Comparison of ENCODE assay signal across 24 cellular contexts in genomic region chr1:4877426-4877825, GRCh38.
"Had no signal": no experiment of that assay in that cellular context is flagged by ENCODE, and none has a peak within 500 bp of the region (broad histone marks: within the 10 kb centered on the region; RNA-seq: fewer than 3 reads in every experiment).

No MANE protein-coding gene starts in this region.

- DNase-seq: colonic mucosa; cortex of kidney; dermis blood vessel endothelial cell; dorsolateral prefrontal cortex; effector CD4-positive, alpha-beta T cell; effector CD8-positive, alpha-beta T cell; effector memory CD4-positive, alpha-beta T cell; effector memory CD8-positive, alpha-beta T cell; endodermal cell; erythroblast; esophagus squamous epithelium; foreskin fibroblast; foreskin keratinocyte; foreskin melanocyte; gastrocnemius medialis; glutamatergic neuron; heart left ventricle; heart right ventricle had no signal

- H3K4me1 ChIP-seq: colonic mucosa, foreskin keratinocyte, gastrocnemius medialis, heart left ventricle, heart right ventricle had no signal

- H3K27ac ChIP-seq: colonic mucosa, coronary artery, dorsolateral prefrontal cortex, epithelial cell of prostate, esophagus muscularis mucosa, esophagus squamous epithelium, foreskin keratinocyte, gastrocnemius medialis, gastroesophageal sphincter, heart left ventricle, heart right ventricle had no signal

- H3K27ac Mint-ChIP-seq: dendritic cell treated with granulocyte-macrophage colony-stimulating factor and Interleukin-4, amounts not matched to agents 40 ng/mL and 50 ng/mL, for 4 days; effector memory CD8-positive, alpha-beta T cell; endodermal cell had no signal

- H3K27me3 ChIP-seq: colonic mucosa, esophagus muscularis mucosa, foreskin keratinocyte, gastrocnemius medialis, gastroesophageal sphincter had no signal

- H3K9me3 ChIP-seq: colonic mucosa, esophagus muscularis mucosa, esophagus squamous epithelium, gastrocnemius medialis, gastroesophageal sphincter, heart left ventricle, heart right ventricle had no signal

- H3K4me3 ChIP-seq: colonic mucosa, coronary artery, dorsolateral prefrontal cortex, esophagus muscularis mucosa, esophagus squamous epithelium, gastrocnemius medialis, gastroesophageal sphincter, heart left ventricle, heart right ventricle had no signal

- H3K4me3 Mint-ChIP-seq: dendritic cell treated with granulocyte-macrophage colony-stimulating factor and Interleukin-4, amounts not matched to agents 40 ng/mL and 50 ng/mL, for 4 days; effector memory CD8-positive, alpha-beta T cell; endodermal cell had no signal

- H3K4me1 Mint-ChIP-seq: endodermal cell had no signal

- ATAC-seq: effector memory CD8-positive, alpha-beta T cell; esophagus mucosa; foreskin keratinocyte; gastrocnemius medialis; gastroesophageal sphincter; heart left ventricle; heart right ventricle had no signal

- H3K27me3 Mint-ChIP-seq: dendritic cell treated with granulocyte-macrophage colony-stimulating factor and Interleukin-4, amounts not matched to agents 40 ng/mL and 50 ng/mL, for 4 days had no signal

- H3K9me3 Mint-ChIP-seq: endodermal cell had no signal

- H3K36me3 ChIP-seq: colonic mucosa, esophagus muscularis mucosa, esophagus squamous epithelium, gastrocnemius medialis, gastroesophageal sphincter, heart left ventricle, heart right ventricle had no signal
